ENCODE assay signal across 19 cellular contexts in genomic region chr17:61508912-61509311, GRCh38. TPM values are rescaled to one million over a fixed set of nuclear protein-coding genes. Genes with fewer than 3 reads are reported as not detected.
A peak's percentile ranks its signal among the peaks of the same experiment; 100 is the strongest.
DNase-seq lines count a peak whose midpoint lies in the region; ATAC-seq and TF ChIP-seq lines count a peak whose summit lies in the region.
"Had no signal": no experiment of that assay in that cellular context is flagged by ENCODE, and none has a peak within 500 bp of the region (broad histone marks: within the 10 kb centered on the region; RNA-seq: fewer than 3 reads in every experiment).

No MANE protein-coding gene starts in this region.

- H3K4me3 ChIP-seq in GM23338 (no peak overlapping the region), epithelial cell of esophagus (ENCODE audit: low read length) (no peak overlapping the region)
- H3K4me3 ChIP-seq: HAP-1 had no signal

- no peaks in the 10 kb centered on the region for H3K27me3 ChIP-seq in GM23338 (ENCODE audit: insufficient read depth)
- H3K27me3 ChIP-seq: BE2C had no signal

- H3K4me1 ChIP-seq in GM23338 (ENCODE audit: insufficient read depth), result no peaks in the 10 kb centered on the region
- H3K4me1 ChIP-seq: BE2C, HAP-1 had no signal

- no peaks in the 10 kb centered on the region for H3K36me3 ChIP-seq in GM23338 (ENCODE audit: insufficient read depth)
- H3K36me3 ChIP-seq: BE2C, HAP-1 had no signal

- no peak overlapping the region for H3K27ac Mint-ChIP-seq in GM23338
- H3K27ac Mint-ChIP-seq: CD4-positive, alpha-beta T cell had no signal

- no peaks in the 10 kb centered on the region for H4K20me1 ChIP-seq in GM23338 (replicated peaks; ENCODE audit: insufficient read depth)

- ATAC-seq in GM23338 (no peak), Right ventricle myocardium inferior (no peak)

- in situ Hi-C loops in GM13977 (cut with MboI; ENCODE audit: low pct_unique_long_range_greater_than_20kb, low sequenced_read_pairs, unreplicated experiment), result no loop called here

- no peaks in the 10 kb centered on the region for H3K79me2 ChIP-seq in GM23338 (replicated peaks; ENCODE audit: insufficient read depth)

- intact Hi-C loops in Right ventricle myocardium inferior (cut with DNase I), result no loop called here

- H3F3A ChIP-seq in GM23338 (replicated peaks; ENCODE audit: low read depth), result no peaks in the 10 kb centered on the region

- peaks cover 9% of the 10 kb centered on the region for H3K4me1 Mint-ChIP-seq in GM23338

- TF ChIP-seq CTCF in 22Rv1 (IDR thresholded peaks at IDR 0.05) (no peak), GM23338 (conservative IDR thresholded peaks at IDR 0.05; ENCODE audit: low read depth in 2 of 2) (no peak), VCaP (conservative IDR thresholded peaks at IDR 0.05) (no peak), epithelial cell of esophagus (IDR thresholded peaks at IDR 0.05; ENCODE audit: insufficient read depth, low read depth, low read length, missing control alignments) (no peak), GM13977 (IDR thresholded peaks at IDR 0.05; ENCODE audit: extremely low read depth, insufficient read depth, missing control alignments) (no peak)

- H3K9me2 ChIP-seq in GM23338 (ENCODE audit: insufficient read depth), result no peaks in the 10 kb centered on the region

- peak overlapping the region; percentile 2; the same call in 1 of the 2 replicates for H2AFZ ChIP-seq in GM23338

- DNase-seq in GM23338 (ENCODE audit: low spot score) (no peak), epithelial cell of esophagus (ENCODE audit: low read depth) (peak; percentile 45), NCI-H345 (lab: John Stamatoyannopoulos, UW) (no peak), Right ventricle myocardium inferior (ENCODE audit: missing footprints) (no peak), GM13977 (ENCODE audit: low spot score) (no peak)
- DNase-seq: ACHN; BE2C; C1 segment of cervical spinal cord; Caco-2; CD4-positive, alpha-beta T cell; DMS153; DMS79; GF-D8 had no signal

- H3K27ac ChIP-seq in 22Rv1, result peak overlapping the region; percentile 15; the same call in 1 of the 2 replicates
- no peak overlapping the region for H3K27ac ChIP-seq in GM23338 (ENCODE audit: low read depth)
- H3K27ac ChIP-seq in VCaP, result peak overlapping the region; percentile 19; the same call in 1 of the 2 replicates

- H3K9me3 Mint-ChIP-seq in GM23338, result no peaks in the 10 kb centered on the region
- H3K9me3 Mint-ChIP-seq: CD4-positive, alpha-beta T cell had no signal

- H3K27me3 Mint-ChIP-seq in GM23338 (ENCODE audit: insufficient read depth, low read depth, poor library complexity), result peaks cover 4% of the 10 kb centered on the region

- no peak overlapping the region for H3K4me2 ChIP-seq in GM23338

- H3K4me3 Mint-ChIP-seq in GM23338, result no peak overlapping the region
- H3K4me3 Mint-ChIP-seq: CD4-positive, alpha-beta T cell had no signal

- no peaks in the 10 kb centered on the region for H3K36me3 Mint-ChIP-seq in GM23338 (ENCODE audit: low read depth)

TF ChIP-seq in GM23338, 12 proteins besides CTCF, POLR2A, EP300 and RAD21:
- no peak for TF ChIP-seq JUNB (IDR thresholded peaks at IDR 0.05; ENCODE audit: unreplicated experiment)
- TF ChIP-seq, protein P1, sequence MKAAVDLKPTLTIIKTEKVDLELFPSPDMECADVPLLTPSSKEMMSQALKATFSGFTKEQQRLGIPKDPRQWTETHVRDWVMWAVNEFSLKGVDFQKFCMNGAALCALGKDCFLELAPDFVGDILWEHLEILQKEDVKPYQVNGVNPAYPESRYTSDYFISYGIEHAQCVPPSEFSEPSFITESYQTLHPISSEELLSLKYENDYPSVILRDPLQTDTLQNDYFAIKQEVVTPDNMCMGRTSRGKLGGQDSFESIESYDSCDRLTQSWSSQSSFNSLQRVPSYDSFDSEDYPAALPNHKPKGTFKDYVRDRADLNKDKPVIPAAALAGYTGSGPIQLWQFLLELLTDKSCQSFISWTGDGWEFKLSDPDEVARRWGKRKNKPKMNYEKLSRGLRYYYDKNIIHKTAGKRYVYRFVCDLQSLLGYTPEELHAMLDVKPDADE (IDR thresholded peaks at IDR 0.05), result no peak

RNA-seq across cellular contexts. Expression of gene TBX4, which starts 56.7 kb away (rescaled TPM):
- not detected in 2 replicates for total RNA-seq in GM23338 (2014; rRNA removed; shearing (Covaris generic))
- not detected in 2 replicates for polyA plus RNA-seq in GM23338 (2016; fragmentation: Nextera tagmentation; extraction: Ambion mirVana)
- total RNA-seq in Right ventricle myocardium inferior, result not detected
- total RNA-seq: CD4-positive, alpha-beta T cell; Daoy; H4; HT-29 had no signal
